Comparison of ENCODE assay signal across 1 cellular context in genomic region chr1:59856725-59857338, GRCh38.
TF ChIP-seq lines count a peak whose summit lies in the region.

No MANE protein-coding gene starts in this region.

TF ChIP-seq in GM23338, 12 proteins besides CTCF, POLR2A, EP300 and RAD21:
- TF ChIP-seq EZH2phosphoT487 (IDR thresholded peaks at IDR 0.05; ENCODE audit: unreplicated experiment) (no peak), POLR2AphosphoS5 (IDR thresholded peaks at IDR 0.05; ENCODE audit: low read depth) (no peak)
